In the genomic region with DNA sequence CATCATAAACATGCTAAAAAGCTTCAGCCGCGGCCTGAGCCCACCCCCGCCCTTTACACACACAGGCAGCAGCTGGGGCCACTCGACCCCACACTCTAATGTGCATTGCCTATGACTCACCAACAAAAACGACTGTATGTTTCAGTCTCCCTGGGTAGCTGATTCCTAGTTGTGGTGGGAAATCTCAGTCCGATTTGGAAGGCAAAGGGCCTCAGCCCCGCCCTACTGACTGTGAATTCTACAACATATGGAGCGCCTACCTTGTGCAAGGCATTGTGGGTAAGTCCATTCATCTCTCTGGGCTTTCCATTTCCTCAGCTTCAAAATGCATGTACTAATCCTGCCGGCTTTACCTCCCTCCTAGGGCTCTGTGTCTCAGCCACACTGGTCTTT, we compare ENCODE assay signal across 11 cellular contexts.
DNase-seq lines count a peak whose midpoint lies in the region; ATAC-seq and TF ChIP-seq lines count a peak whose summit lies in the region.
"Had no signal": no experiment of that assay in that cellular context is flagged by ENCODE, and none has a peak within 500 bp of the region (broad histone marks: within the 10 kb centered on the region; RNA-seq: fewer than 3 reads in every experiment).

No MANE protein-coding gene starts in this region.

- H3K9me3 ChIP-seq in stomach, result no peaks in the 10 kb centered on the region
- H3K9me3 ChIP-seq: gastroesophageal sphincter had no signal

- no peak for ATAC-seq in HG03196 (IDR thresholded peaks at IDR 0.05; ENCODE audit: unreplicated experiment)
- ATAC-seq: gastroesophageal sphincter had no signal

- no peak for TF ChIP-seq POLR2A in stomach (IDR thresholded peaks at IDR 0.05)

- DNase-seq in NCI-H1417 (lab: John Stamatoyannopoulos, UW) (peak; percentile 25 to 61 (median 33)), NCI-H1417 treated with DMSO at 0.1 percent for 48 hours (lab: John Stamatoyannopoulos, UW) (no peak), RPMI7951 (ENCODE audit: low read depth) (peak; percentile 73), fibroblast of the conjunctiva (ENCODE audit: low read depth) (peak; percentile 64), stomach (no peak), NCI-H2081 treated with DMSO at 0.1 percent for 48 hours (lab: John Stamatoyannopoulos, UW) (no peak), GF-D8 (lab: John Stamatoyannopoulos, UW) (no peak)
- DNase-seq: T-helper 1 cell had no signal

- peaks cover 0 to 32% (median 10%) of the 10 kb centered on the region in 4 donors for H3K4me1 ChIP-seq in stomach
- H3K4me1 ChIP-seq: gastroesophageal sphincter had no signal

- 32 to 59% (median 38%) methylated on average over 8 to 9 of the region's 9 CpGs for WGBS in stomach, 5 donors

- no peak for TF ChIP-seq EP300 in stomach (IDR thresholded peaks at IDR 0.05)

- H3K4me3 ChIP-seq in stomach, result no peak overlapping the region
- H3K4me3 ChIP-seq: cardiac muscle cell, gastroesophageal sphincter had no signal

- intact Hi-C loops in stomach (cut with DNase I; ENCODE audit: low total_unique reads), result no loop called here

- no peaks in the 10 kb centered on the region for H3K36me3 ChIP-seq in stomach
- H3K36me3 ChIP-seq: cardiac muscle cell, gastroesophageal sphincter had no signal

- peak overlapping the region in 3 of 5 donors; percentile 49 to 60 (median 59) for H3K27ac ChIP-seq in stomach
- H3K27ac ChIP-seq: cardiac muscle cell, gastroesophageal sphincter had no signal

- H3K27me3 ChIP-seq in stomach, result peaks cover 0 to 23% (median 0%) of the 10 kb centered on the region in 3 donors
- H3K27me3 ChIP-seq: cardiac muscle cell, gastroesophageal sphincter had no signal

- TF ChIP-seq CTCF in stomach (IDR thresholded peaks at IDR 0.05), result no peak

Comparison
In these comparisons a context has a peak if more than half of its experiments do, and no peak if none do; other contexts are left out.
1. DNase-seq: peak in NCI-H1417 (3 of 3), RPMI7951 (single experiment) and fibroblast of the conjunctiva (single experiment); none in NCI-H1417 treated with DMSO at 0.1 percent for 48 hours (single experiment), stomach (single experiment), NCI-H2081 treated with DMSO at 0.1 percent for 48 hours (single experiment) and GF-D8 (single experiment).